In genomic region chr2:226796012-226796839, GRCh38 we compare ENCODE assay signal across 11 cellular contexts. TPM values are rescaled to one million over a fixed set of nuclear protein-coding genes. Genes with fewer than 3 reads are reported as not detected.
DNase-seq lines count a peak whose midpoint lies in the region; ATAC-seq and TF ChIP-seq lines count a peak whose summit lies in the region.
"Had no signal": no experiment of that assay in that cellular context is flagged by ENCODE, and none has a peak within 500 bp of the region (broad histone marks: within the 10 kb centered on the region; RNA-seq: fewer than 3 reads in every experiment).

No MANE protein-coding gene starts in this region.

- no peak for TF ChIP-seq POLR2A in HCT116 (IDR thresholded peaks at IDR 0.05; ENCODE audit: borderline replicate concordance, extremely low read depth, insufficient read depth, insufficient read length)

- peak overlapping the region; percentile 73 for H3K4me3 Mint-ChIP-seq in MCF 10A (ENCODE audit: unreplicated experiment)
- H3K4me3 Mint-ChIP-seq: activated CD8-positive, alpha-beta memory T cell treated with anti-CD3 and anti-CD28 coated beads, Interleukin-2, amount 10 ng/mL, durations not matched to agents 7 days and 5 days had no signal

- H3K4me1 ChIP-seq in HCT116 (ENCODE audit: control insufficient read depth in 1 of 2, insufficient read depth in 2 of 2, low read length in 2 of 2): peaks cover 12 to 66% of the 10 kb centered on the region in 2 experiments; a peak in 3 of 4 replicates
- peaks cover 2 to 59% (median 32%) of the 10 kb centered on the region in 4 donors for H3K4me1 ChIP-seq in liver (ENCODE audit: control insufficient read depth in 4 of 4, insufficient read depth in 4 of 4, low read length in 3 of 4)
- H3K4me1 ChIP-seq in thymus (ENCODE audit: control insufficient read depth, insufficient read depth, low read length): peaks cover 34% of the 10 kb centered on the region

- no TSS peak for BruUV-seq in HCT116 (replicated peaks; lab: Mats Ljungman, UMichigan)
- BruUV-seq in MCF 10A (replicated peaks; lab: Mats Ljungman, UMichigan): no TSS peak

- H3K27ac ChIP-seq in HCT116 (ENCODE audit: low read depth, low read length) (peak overlapping the region; percentile 88), liver (ENCODE audit: low read depth in 1 of 2, low read length in 2 of 2) (peak overlapping the region; percentile 95 to 99), thymus (ENCODE audit: low read depth) (peak overlapping the region; percentile 68)

- no peaks in the 10 kb centered on the region for H4K20me1 ChIP-seq in HCT116 (ENCODE audit: insufficient read depth)

- H2AFZ ChIP-seq in HCT116 (ENCODE audit: low read depth, low read length, poor library complexity, severe bottlenecking): no peak overlapping the region

- WGBS in liver: 32% methylated on average over 25 of the region's 25 CpGs
- WGBS in thymus: 94% methylated on average over 25 of the region's 25 CpGs

- H3K9me3 ChIP-seq in HCT116 (ENCODE audit: control insufficient read depth in 1 of 2, insufficient read depth in 1 of 2, low read depth in 1 of 2, low read length in 2 of 2): peaks cover 0 to 22% of the 10 kb centered on the region in 2 experiments; a peak in 1 of 4 replicates
- no peaks in the 10 kb centered on the region for H3K9me3 ChIP-seq in liver (ENCODE audit: control insufficient read depth in 4 of 4, low read length in 3 of 4)
- peaks cover 1% of the 10 kb centered on the region for H3K9me3 ChIP-seq in thymus (ENCODE audit: control insufficient read depth)

- intact Hi-C loops in HCT116 (cut with micrococcal nuclease) (no loop called here), MCF 10A (cut with micrococcal nuclease) (loop anchor here (10.0 kb wide), 3 partner anchors 211 to 761 kb away; no protein-coding TSS in a partner anchor)

- no peaks in the 10 kb centered on the region for H3K9me3 Mint-ChIP-seq in MCF 10A (ENCODE audit: unreplicated experiment)

- peak overlapping the region; percentile 12 for H3K27ac Mint-ChIP-seq in MCF 10A (ENCODE audit: low read depth, unreplicated experiment)
- H3K27ac Mint-ChIP-seq: activated CD8-positive, alpha-beta memory T cell treated with anti-CD3 and anti-CD28 coated beads, Interleukin-2, amount 10 ng/mL, durations not matched to agents 7 days and 5 days had no signal

- ATAC-seq in HCT116: no peak
- no peak for ATAC-seq in HG03280 (IDR thresholded peaks at IDR 0.05; ENCODE audit: unreplicated experiment)
- ATAC-seq: activated CD8-positive, alpha-beta memory T cell treated with anti-CD3 and anti-CD28 coated beads, Interleukin-2, amount 10 ng/mL, durations not matched to agents 7 days and 5 days; foreskin keratinocyte had no signal

- no peak for TF ChIP-seq CTCF in HCT116 (IDR thresholded peaks at IDR 0.05 in 2 of 3, conservative IDR thresholded peaks at IDR 0.05 in 1 of 3; ENCODE audit: borderline replicate concordance in 1 of 3, insufficient read depth in 1 of 3, low read depth in 2 of 3, low read length in 2 of 3)
- TF ChIP-seq CTCF in MCF 10A (IDR thresholded peaks at IDR 0.05; ENCODE audit: unreplicated experiment): no peak
- no peak for TF ChIP-seq CTCF in liver (IDR thresholded peaks at IDR 0.05; ENCODE audit: low read depth, low read length, missing input control)

- POLR2A ChIA-PET in HCT116 (lab: Charles Lee) (no interaction called here), MCF 10A (lab: Yijun Ruan, JAX) (interaction anchor here (0.6 to 13.1 kb wide), 9 partner anchors 26 to 907 kb away, joined by 3 to 114 read pairs (median 9); partner anchors contain the start of gene RHBDD1)

- RAD21 ChIA-PET in HCT116 (lab: Charles Lee; ENCODE audit: low non-redundant PET in 1 of 2, low total read pairs in 2 of 2, uncharacterized antibody in 2 of 2, unreplicated experiment in 2 of 2): no interaction called here

- no peaks in the 10 kb centered on the region for H3K27me3 ChIP-seq in HCT116 (ENCODE audit: insufficient read depth, low read length)
- no peaks in the 10 kb centered on the region for H3K27me3 ChIP-seq in liver (ENCODE audit: control insufficient read depth in 4 of 4, insufficient read depth in 4 of 4, low read length in 3 of 4)
- H3K27me3 ChIP-seq in thymus (ENCODE audit: control insufficient read depth, insufficient read depth): no peaks in the 10 kb centered on the region
- H3K27me3 ChIP-seq: foreskin keratinocyte had no signal

- H3K9ac ChIP-seq in HCT116 (ENCODE audit: low read length): no peak overlapping the region
- H3K9ac ChIP-seq in liver (ENCODE audit: low read depth in 1 of 2, low read length in 2 of 2): peak overlapping the region; percentile 30 to 44

- H3K4me3 ChIP-seq in HCT116 (replicated peaks in 1 of 2; ENCODE audit: low read depth in 1 of 2, low read length in 2 of 2): no peak overlapping the region
- H3K4me3 ChIP-seq in liver (ENCODE audit: low read depth in 1 of 3, low read length in 3 of 3): peak overlapping the region; percentile 50 to 91 (median 79)
- peak overlapping the region; percentile 87 for H3K4me3 ChIP-seq in thymus (ENCODE audit: low read length)

- H3K4me1 Mint-ChIP-seq in MCF 10A (ENCODE audit: insufficient read depth, unreplicated experiment): peaks cover 35% of the 10 kb centered on the region

- CTCF ChIA-PET in HCT116 (lab: Charles Lee) (interaction anchor here (1.0 kb wide), 1 partner anchor 581 kb away, joined by 4 read pairs; no protein-coding TSS in a partner anchor), MCF 10A (lab: Yijun Ruan, JAX) (interaction anchor here (0.5 to 3.2 kb wide), 17 partner anchors 9 to 1131 kb away, joined by 3 to 18 read pairs (median 4); partner anchors contain the start of gene RHBDD1)

- peaks cover 20% of the 10 kb centered on the region for H3K36me3 Mint-ChIP-seq in MCF 10A (ENCODE audit: insufficient read depth, unreplicated experiment)

- TF ChIP-seq RAD21 in HCT116 (IDR thresholded peaks at IDR 0.05; ENCODE audit: low read depth): no peak
- TF ChIP-seq RAD21 in liver (IDR thresholded peaks at IDR 0.05): peak in 1 of 2 donors; percentile 15

- peaks cover 89% of the 10 kb centered on the region for H3K79me2 ChIP-seq in HCT116 (ENCODE audit: insufficient read depth, low read length)

- H3K4me2 ChIP-seq in HCT116 (ENCODE audit: low read length): no peak overlapping the region

- no peak for DNase-seq in HCT116 (ENCODE audit: low read depth, low spot score)
- no peak for DNase-seq in MCF 10A (ENCODE audit: unreplicated experiment)
- DNase-seq in NCI-H1092 (lab: John Stamatoyannopoulos, UW): no peak
- DNase-seq in NCI-H1105 treated with DMSO at 0.1 percent for 48 hours (lab: John Stamatoyannopoulos, UW): no peak
- DNase-seq: activated CD8-positive, alpha-beta memory T cell treated with anti-CD3 and anti-CD28 coated beads, Interleukin-2, amount 10 ng/mL, durations not matched to agents 7 days and 5 days; NCI-H748 treated with DMSO at 0.1 percent for 48 hours; stimulated activated CD4-positive, alpha-beta T cell treated with anti-CD3 and anti-CD28 coated beads, Interleukin-12 subunit alpha, Interleukin-12 subunit beta, amount 100 ng/mL, for 4 hours had no signal

- H3K36me3 ChIP-seq in HCT116 (ENCODE audit: control insufficient read depth in 1 of 2, insufficient read depth in 2 of 2, low read length in 2 of 2): peaks cover 6 to 65% of the 10 kb centered on the region in 2 experiments; a peak in 2 of 4 replicates
- no peaks in the 10 kb centered on the region for H3K36me3 ChIP-seq in liver (ENCODE audit: control insufficient read depth in 4 of 4, insufficient read depth in 3 of 4, low read depth in 1 of 4, low read length in 3 of 4)
- peaks cover 29% of the 10 kb centered on the region for H3K36me3 ChIP-seq in thymus (ENCODE audit: control insufficient read depth, insufficient read depth)

- no peaks in the 10 kb centered on the region for H3K27me3 Mint-ChIP-seq in MCF 10A (ENCODE audit: insufficient read depth, unreplicated experiment)
- H3K27me3 Mint-ChIP-seq: activated CD8-positive, alpha-beta memory T cell treated with anti-CD3 and anti-CD28 coated beads, Interleukin-2, amount 10 ng/mL, durations not matched to agents 7 days and 5 days had no signal

- no peaks in the 10 kb centered on the region for H3K9me2 ChIP-seq in HCT116 (ENCODE audit: insufficient read depth)

TF ChIP-seq in HCT116, 20 proteins besides CTCF, POLR2A, EP300 and RAD21:
- TF ChIP-seq POLR2AphosphoS5 (IDR thresholded peaks at IDR 0.05; ENCODE audit: low read depth, low read length): no peak; the same call in 1 of the 2 replicates
- no peak for TF ChIP-seq EGR1 (IDR thresholded peaks at IDR 0.05; ENCODE audit: low read depth)
- TF ChIP-seq ZNF274 (IDR thresholded peaks at IDR 0.05; ENCODE audit: low read depth, low read length): no peak
- no peak for TF ChIP-seq ZFX (IDR thresholded peaks at IDR 0.05)
- no peak for TF ChIP-seq TCF7L2 (IDR thresholded peaks at IDR 0.05; ENCODE audit: borderline replicate concordance, extremely low read depth, insufficient read depth, insufficient read length)

TF ChIP-seq in liver, 16 proteins besides CTCF, POLR2A, EP300 and RAD21 (continues in another document):
- TF ChIP-seq ATF3 (IDR thresholded peaks at IDR 0.05) (no peak), NR2F2 (IDR thresholded peaks at IDR 0.05) (no peak), MAX (IDR thresholded peaks at IDR 0.05) (no peak)

RNA-seq across cellular contexts. Expression of gene IRS1, which starts 3.4 kb away (rescaled TPM):
- total RNA-seq in HCT116 (2021; ENCODE audit: unreplicated experiment): 88.8 TPM
- polyA plus RNA-seq in HCT116 (2012): 39.4 and 44.1 TPM in 2 replicates
- 6.1 and 10.5 TPM in 2 replicates for total RNA-seq in MCF 10A (2022)
- 10 to 100 TPM in 1 of 2 donors, 1 to 10 TPM in 1; 8.3 to 11.6 TPM for total RNA-seq in liver
- 1 to 10 TPM; 7.4 to 8.9 TPM for polyA plus RNA-seq in liver
- 11.5 TPM for polyA plus RNA-seq in thymus

RNA-seq across cellular contexts. Expression of gene RHBDD1, which starts 39.6 kb away (rescaled TPM):
- total RNA-seq in HCT116 (2021; ENCODE audit: unreplicated experiment) (73.8 TPM), MCF 10A (2022) (75.2 and 76.0 TPM in 2 replicates), liver (10 to 100 TPM; 22.6 to 45.8 TPM)
- 24.7 and 33.1 TPM in 2 replicates for polyA plus RNA-seq in HCT116 (2012)
- polyA plus RNA-seq in liver (1 to 10 TPM; 8.5 to 9.6 TPM), thymus (11.5 TPM)

Comparison
In these comparisons a context has a peak if more than half of its experiments do, and no peak if none do; other contexts are left out.
1. H3K4me3 ChIP-seq: peak in liver (3 of 3) and thymus (single experiment); none in HCT116 (0 of 2).
2. Peak in every context shown above with its lines, with median percentiles within 50 percentile points of each other: H3K27ac ChIP-seq.